7 cellular contexts compared by ENCODE assay signal in the genomic region with DNA sequence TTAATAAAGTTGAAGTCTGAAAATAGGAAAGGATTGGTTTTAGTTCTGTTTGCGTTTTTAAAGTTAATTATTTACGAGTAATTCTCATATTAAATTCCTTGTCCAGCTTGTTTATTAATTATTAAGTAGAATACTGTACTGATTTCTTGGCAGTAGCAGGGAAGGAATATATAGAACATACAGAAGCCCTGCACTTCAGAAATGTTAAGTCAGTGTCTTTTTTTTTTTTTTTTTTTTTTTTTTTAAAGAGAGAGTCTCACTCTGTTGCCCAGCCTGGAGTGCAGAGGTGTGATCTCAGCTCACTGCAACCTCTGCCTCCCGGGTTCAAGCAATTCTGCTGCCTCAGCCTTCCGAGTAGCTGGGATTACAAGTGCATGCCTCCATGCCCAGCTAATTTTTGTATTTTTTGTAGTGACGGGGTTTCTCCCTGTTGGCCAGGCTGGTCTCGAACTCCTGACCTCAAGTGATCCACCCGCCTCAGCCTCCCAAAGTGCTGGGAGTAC. TPM values are rescaled to one million over a fixed set of nuclear protein-coding genes. Genes with fewer than 3 reads are reported as not detected.
DNase-seq lines count a peak whose midpoint lies in the region; ATAC-seq, FAIRE-seq and TF ChIP-seq lines count a peak whose summit lies in the region.
"Not testable (repeated sequence)": the region's sequence is repeated elsewhere in the genome, so short reads cannot be mapped to it uniquely, and the experiment has no call there.

No MANE protein-coding gene starts in this region.

- H3K36me3 Mint-ChIP-seq in activated T-cell treated with anti-CD3 and anti-CD28 coated beads, Interleukin-2, amount 50 U/mL, for 24 hours (ENCODE audit: low read depth): peaks cover 88% of the 10 kb centered on the region
- peaks cover 40% of the 10 kb centered on the region for H3K36me3 Mint-ChIP-seq in brain
- H3K36me3 Mint-ChIP-seq in neural crest cell (ENCODE audit: low read depth): peaks cover 21% of the 10 kb centered on the region

- not testable (repeated sequence) for H3K27ac ChIP-seq in BLaER1; HEK293 (ENCODE audit: extremely low read depth, low read depth, low read length); SK-N-MC; HepG2 (ENCODE audit: extremely low read length, insufficient read depth, low read length)

- CTCF ChIA-PET in HEK293 (lab: Yijun Ruan, JAX): interaction anchor here (0.9 to 1.4 kb wide), 4 partner anchors 8 to 55 kb away, joined by 3 to 4 read pairs (median 3); partner anchors contain the start of gene PCBD2
- CTCF ChIA-PET in HepG2 (lab: Yijun Ruan, JAX; ENCODE audit: low intra/inter-chr PET ratio, low total read pairs): not testable (repeated sequence)

- peaks cover 27% of the 10 kb centered on the region for H3K79me2 ChIP-seq in HepG2 (ENCODE audit: insufficient read depth, low read length)

- TF ChIP-seq RAD21 in HepG2 (CRISPR knock-in tag; IDR thresholded peaks at IDR 0.05): not testable (repeated sequence)

- H3K9ac ChIP-seq in BLaER1; HepG2 (ENCODE audit: insufficient read depth, low read depth, low read length): not testable (repeated sequence)
- H3K9ac ChIP-seq in SK-N-MC (ENCODE audit: insufficient read length): peak overlapping the region; percentile 14

- BruUV-seq in HepG2 (replicated peaks; lab: Mats Ljungman, UMichigan): not testable (repeated sequence)

- in situ Hi-C loops in HepG2 (cut with HindIII; ENCODE audit: extremely low pct_ligation_motif_present, low pct_unique_long_range_greater_than_20kb): not testable (repeated sequence)

- H4K20me1 ChIP-seq in BLaER1: peaks cover 73% of the 10 kb centered on the region
- not testable (repeated sequence) for H4K20me1 ChIP-seq in HepG2 (ENCODE audit: insufficient read depth, low read length)

- H3K4me1 ChIP-seq in BLaER1 (peaks cover 32% of the 10 kb centered on the region), HEK293 (ENCODE audit: control insufficient read depth, insufficient read depth, low read length) (peaks cover 11% of the 10 kb centered on the region; the same call in 1 of the 2 replicates), HepG2 (ENCODE audit: insufficient read depth, low read length) (peaks cover 42% of the 10 kb centered on the region)

- H3K4me3 Mint-ChIP-seq in activated T-cell treated with anti-CD3 and anti-CD28 coated beads, Interleukin-2, amount 50 U/mL, for 24 hours: not testable (repeated sequence)
- H3K4me3 Mint-ChIP-seq in brain: peak overlapping the region in 4 of 5 experiments; percentile 27 to 58 (median 50)
- H3K4me3 Mint-ChIP-seq in neural crest cell: peak overlapping the region; percentile 64

- intact Hi-C loops in HepG2 (cut with micrococcal nuclease; ENCODE audit: unreplicated experiment): loop anchor here (5.0 kb wide), 1 partner anchor 42 kb away; no protein-coding TSS in a partner anchor

- not testable (repeated sequence) for TF ChIP-seq CTCF in HEK293 (tag by site-specific recombination; IDR thresholded peaks at IDR 0.05); brain (conservative IDR thresholded peaks at IDR 0.05); HepG2 (CRISPR knock-in tag; IDR thresholded peaks at IDR 0.05); neural crest cell (conservative IDR thresholded peaks at IDR 0.05)

- TF ChIP-seq POLR2A in HepG2 (IDR thresholded peaks at IDR 0.05; ENCODE audit: insufficient read depth in 1 of 2, low read depth in 2 of 2, low read length in 2 of 2): not testable (repeated sequence)

- POLR2A ChIA-PET in HEK293 (lab: Yijun Ruan, JAX): interaction anchor here (0.6 to 1.2 kb wide), 5 partner anchors 13 to 55 kb away, joined by 3 to 6 read pairs (median 5); partner anchors contain the start of gene PCBD2
- POLR2A ChIA-PET in HepG2 (lab: Yijun Ruan, JAX): interaction anchor here (0.7 to 1.6 kb wide), 4 partner anchors 9 to 623 kb away, joined by 3 to 6 read pairs (median 4); partner anchors contain the start of gene PCBD2

- peaks cover 55% of the 10 kb centered on the region for H3K4me1 Mint-ChIP-seq in activated T-cell treated with anti-CD3 and anti-CD28 coated beads, Interleukin-2, amount 50 U/mL, for 24 hours (ENCODE audit: low read depth)
- peaks cover 58% of the 10 kb centered on the region for H3K4me1 Mint-ChIP-seq in brain
- H3K4me1 Mint-ChIP-seq in neural crest cell: peaks cover 32% of the 10 kb centered on the region

- H2AFZ ChIP-seq in HepG2 (ENCODE audit: low read length): not testable (repeated sequence)

- not testable (repeated sequence) for ATAC-seq in HepG2

- H3K27ac Mint-ChIP-seq in activated T-cell treated with anti-CD3 and anti-CD28 coated beads, Interleukin-2, amount 50 U/mL, for 24 hours: peak overlapping the region; percentile 59
- peak overlapping the region in 2 of 5 experiments; percentile 59 to 70 for H3K27ac Mint-ChIP-seq in brain
- H3K27ac Mint-ChIP-seq in neural crest cell (ENCODE audit: unreplicated experiment): not testable (repeated sequence)

- not testable (repeated sequence) for H3K4me3 ChIP-seq in BLaER1; HEK293 (ENCODE audit: low read depth, low read length); SK-N-MC; HepG2 (replicated peaks in 1 of 3; ENCODE audit: insufficient read depth in 1 of 3, low read depth in 2 of 3, low read length in 3 of 3)

- DNase-seq in SK-N-MC (ENCODE audit: low read depth, low spot score); activated T-cell treated with anti-CD3 and anti-CD28 coated beads, Interleukin-2, amount 50 U/mL, for 24 hours; HepG2 (ENCODE audit: low spot score); neural crest cell (ENCODE audit: low read depth, low spot score): not testable (repeated sequence)

- not testable (repeated sequence) for H3K27me3 ChIP-seq in BLaER1; HepG2 (ENCODE audit: control insufficient read depth in 1 of 2, insufficient read depth in 2 of 2, low read length in 2 of 2)

- not testable (repeated sequence) for FAIRE-seq in HepG2 (lab: Jason Lieb, UNC)

- H3K36me3 ChIP-seq in BLaER1: peaks cover 63% of the 10 kb centered on the region
- H3K36me3 ChIP-seq in HEK293 (ENCODE audit: control insufficient read depth in 2 of 2, insufficient read depth in 1 of 2, low read length in 2 of 2): peaks cover 26 to 28% of the 10 kb centered on the region in 2 experiments
- H3K36me3 ChIP-seq in SK-N-MC (ENCODE audit: insufficient read depth, low read length): peaks cover 42% of the 10 kb centered on the region
- peaks cover 0 to 13% of the 10 kb centered on the region in 2 experiments; a peak in 1 of 5 replicates for H3K36me3 ChIP-seq in HepG2 (replicated peaks in 1 of 2; ENCODE audit: control insufficient read depth in 1 of 2, insufficient read depth in 2 of 2, low read length in 2 of 2)

- peak overlapping the region; percentile 10; the same call in 1 of the 2 replicates for H3K4me2 ChIP-seq in BLaER1
- H3K4me2 ChIP-seq in HepG2 (ENCODE audit: low read depth, low read length): not testable (repeated sequence)

- H3K9me3 ChIP-seq in BLaER1; HEK293 (ENCODE audit: control insufficient read depth, insufficient read depth, low read depth, low read length); SK-N-MC (ENCODE audit: low read depth, low read length); HepG2 (ENCODE audit: low read length): not testable (repeated sequence)

- not testable (repeated sequence) for H3K27me3 Mint-ChIP-seq in activated T-cell treated with anti-CD3 and anti-CD28 coated beads, Interleukin-2, amount 50 U/mL, for 24 hours; brain; neural crest cell (ENCODE audit: low read depth)

- not testable (repeated sequence) for H3K9me3 Mint-ChIP-seq in activated T-cell treated with anti-CD3 and anti-CD28 coated beads, Interleukin-2, amount 50 U/mL, for 24 hours; brain; neural crest cell

- not testable (repeated sequence) for TF ChIP-seq EP300 in HepG2 (IDR thresholded peaks at IDR 0.05; ENCODE audit: low read depth in 2 of 2, low read length in 2 of 2); HepG2 (CRISPR knock-in tag; IDR thresholded peaks at IDR 0.05; ENCODE audit: borderline replicate concordance)

- 91% methylated on average over 7 of the region's 7 CpGs for WGBS in HepG2 (ENCODE audit: low lambda C conversion rate)

RNA-seq across cellular contexts. Expression of gene C5orf24, which starts 3.7 kb away (rescaled TPM):
- polyA plus RNA-seq in brain (ENCODE audit: insufficient read depth, low read depth, low replicate concordance) (13.4 TPM), HepG2 (2011; rRNA removed) (30.3 and 34.6 TPM in 2 replicates)
- total RNA-seq in HepG2 (2016; rRNA removed; fragmentation: Illumina TruSeq; extraction: Trizol) (41.5 and 52.6 TPM in 2 replicates), neural crest cell (57.4 and 61.9 TPM in 2 replicates)
- 10.3 and 10.6 TPM in 2 replicates for total RNA-seq in HepG2 (2016; cell fraction: cytosol; rRNA removed; fragmentation: Illumina TruSeq; extraction: Trizol; ENCODE audit: low read depth)
- total RNA-seq in HepG2 (2016; cell fraction: insoluble cytoplasmic fraction; rRNA removed; fragmentation: Illumina TruSeq; extraction: Trizol): 39.8 and 49.7 TPM in 2 replicates
- 33.9 and 34.4 TPM in 2 replicates for total RNA-seq in HepG2 (2016; cell fraction: membrane; rRNA removed; fragmentation: Illumina TruSeq; extraction: Trizol)
- 39.4 and 43.9 TPM in 2 replicates for total RNA-seq in HepG2 (2016; cell fraction: nucleus; rRNA removed; fragmentation: Illumina TruSeq; extraction: Trizol)
- polyA plus RNA-seq in HepG2 (2011; cell fraction: cytosol; rRNA removed): 10.6 and 18.7 TPM in 2 replicates
- polyA plus RNA-seq in HepG2 (2011; cell fraction: nucleus; rRNA removed): 23.1 and 31.3 TPM in 2 replicates
- 25.4 and 26.1 TPM in 2 replicates for polyA plus RNA-seq in HepG2 (2012)
- 8.0 and 8.8 TPM in 2 replicates for polyA plus RNA-seq in HepG2 (2016; cell fraction: cytosol; fragmentation: Illumina TruSeq; extraction: Trizol; ENCODE audit: low read depth)
- 39.1 and 45.0 TPM in 2 replicates for polyA plus RNA-seq in HepG2 (2016; cell fraction: insoluble cytoplasmic fraction; fragmentation: Illumina TruSeq; extraction: Trizol; ENCODE audit: low read depth)
- 19.7 and 20.6 TPM in 2 replicates for polyA plus RNA-seq in HepG2 (2016; cell fraction: membrane; fragmentation: Illumina TruSeq; extraction: Trizol; ENCODE audit: low read depth)
- 53.8 and 56.9 TPM in 2 replicates for polyA plus RNA-seq in HepG2 (2016; cell fraction: nucleus; fragmentation: Illumina TruSeq; extraction: Trizol; ENCODE audit: insufficient read depth, low read depth)
- 32.1 and 44.9 TPM in 2 replicates for polyA minus RNA-seq in HepG2 (2011; rRNA and poly(A)+ RNA removed; ENCODE audit: low replicate concordance)
- polyA minus RNA-seq in HepG2 (2011; cell fraction: cytosol; rRNA and poly(A)+ RNA removed): 24.9 and 25.5 TPM in 2 replicates
- 61.3 and 65.8 TPM in 2 replicates for polyA minus RNA-seq in HepG2 (2011; cell fraction: nucleus; rRNA and poly(A)+ RNA removed)

RNA-seq across cellular contexts. Expression of gene TXNDC15, which starts 24.7 kb away (rescaled TPM):
- 47.4 TPM for polyA plus RNA-seq in brain (ENCODE audit: insufficient read depth, low read depth, low replicate concordance)
- total RNA-seq in HepG2 (2016; rRNA removed; fragmentation: Illumina TruSeq; extraction: Trizol): 33.6 and 49.9 TPM in 2 replicates
- total RNA-seq in HepG2 (2016; cell fraction: cytosol; rRNA removed; fragmentation: Illumina TruSeq; extraction: Trizol; ENCODE audit: low read depth): 10.0 and 12.6 TPM in 2 replicates
- total RNA-seq in HepG2 (2016; cell fraction: insoluble cytoplasmic fraction; rRNA removed; fragmentation: Illumina TruSeq; extraction: Trizol): 33.1 and 46.0 TPM in 2 replicates
- 16.2 and 20.5 TPM in 2 replicates for total RNA-seq in HepG2 (2016; cell fraction: membrane; rRNA removed; fragmentation: Illumina TruSeq; extraction: Trizol)
- 38.4 and 46.0 TPM in 2 replicates for total RNA-seq in HepG2 (2016; cell fraction: nucleus; rRNA removed; fragmentation: Illumina TruSeq; extraction: Trizol)
- polyA plus RNA-seq in HepG2 (2011; rRNA removed): 22.2 and 27.9 TPM in 2 replicates
- 39.4 and 55.2 TPM in 2 replicates for polyA plus RNA-seq in HepG2 (2011; cell fraction: cytosol; rRNA removed)
- polyA plus RNA-seq in HepG2 (2011; cell fraction: nucleus; rRNA removed): 24.0 and 24.4 TPM in 2 replicates
- polyA plus RNA-seq in HepG2 (2012): 25.8 and 30.9 TPM in 2 replicates
- 10.7 and 11.0 TPM in 2 replicates for polyA plus RNA-seq in HepG2 (2016; cell fraction: cytosol; fragmentation: Illumina TruSeq; extraction: Trizol; ENCODE audit: low read depth)
- polyA plus RNA-seq in HepG2 (2016; cell fraction: insoluble cytoplasmic fraction; fragmentation: Illumina TruSeq; extraction: Trizol; ENCODE audit: low read depth): 32.6 and 34.2 TPM in 2 replicates
- polyA plus RNA-seq in HepG2 (2016; cell fraction: membrane; fragmentation: Illumina TruSeq; extraction: Trizol; ENCODE audit: low read depth): 17.4 and 18.7 TPM in 2 replicates
- 84.5 TPM in 2 replicates for polyA plus RNA-seq in HepG2 (2016; cell fraction: nucleus; fragmentation: Illumina TruSeq; extraction: Trizol; ENCODE audit: insufficient read depth, low read depth)
- polyA minus RNA-seq in HepG2 (2011; rRNA and poly(A)+ RNA removed; ENCODE audit: low replicate concordance): 22.6 and 27.6 TPM in 2 replicates
- polyA minus RNA-seq in HepG2 (2011; cell fraction: cytosol; rRNA and poly(A)+ RNA removed): 20.3 and 30.2 TPM in 2 replicates
- 15.2 and 16.9 TPM in 2 replicates for polyA minus RNA-seq in HepG2 (2011; cell fraction: nucleus; rRNA and poly(A)+ RNA removed)
- total RNA-seq in neural crest cell: 40.6 and 47.0 TPM in 2 replicates

RNA-seq across cellular contexts. Expression of gene PCBD2, which starts 55.4 kb away (rescaled TPM):
- polyA plus RNA-seq in brain (ENCODE audit: insufficient read depth, low read depth, low replicate concordance): 2.7 TPM
- total RNA-seq in HepG2 (2016; rRNA removed; fragmentation: Illumina TruSeq; extraction: Trizol): 12.0 and 12.3 TPM in 2 replicates
- 7.1 and 9.2 TPM in 2 replicates for total RNA-seq in HepG2 (2016; cell fraction: cytosol; rRNA removed; fragmentation: Illumina TruSeq; extraction: Trizol; ENCODE audit: low read depth)
- 11.0 and 11.8 TPM in 2 replicates for total RNA-seq in HepG2 (2016; cell fraction: insoluble cytoplasmic fraction; rRNA removed; fragmentation: Illumina TruSeq; extraction: Trizol)
- 10.6 and 11.8 TPM in 2 replicates for total RNA-seq in HepG2 (2016; cell fraction: membrane; rRNA removed; fragmentation: Illumina TruSeq; extraction: Trizol)
- total RNA-seq in HepG2 (2016; cell fraction: nucleus; rRNA removed; fragmentation: Illumina TruSeq; extraction: Trizol): 9.6 and 10.0 TPM in 2 replicates
- 4.1 and 5.5 TPM in 2 replicates for polyA plus RNA-seq in HepG2 (2011; rRNA removed)
- polyA plus RNA-seq in HepG2 (2011; cell fraction: cytosol; rRNA removed): 3.9 and 4.1 TPM in 2 replicates
- 4.0 and 4.1 TPM in 2 replicates for polyA plus RNA-seq in HepG2 (2011; cell fraction: nucleus; rRNA removed)
- 3.2 and 4.6 TPM in 2 replicates for polyA plus RNA-seq in HepG2 (2012)
- 8.6 and 11.4 TPM in 2 replicates for polyA plus RNA-seq in HepG2 (2016; cell fraction: cytosol; fragmentation: Illumina TruSeq; extraction: Trizol; ENCODE audit: low read depth)
- polyA plus RNA-seq in HepG2 (2016; cell fraction: insoluble cytoplasmic fraction; fragmentation: Illumina TruSeq; extraction: Trizol; ENCODE audit: low read depth): 10.4 and 11.3 TPM in 2 replicates
- polyA plus RNA-seq in HepG2 (2016; cell fraction: membrane; fragmentation: Illumina TruSeq; extraction: Trizol; ENCODE audit: low read depth): 8.8 and 9.2 TPM in 2 replicates
- 16.0 and 16.6 TPM in 2 replicates for polyA plus RNA-seq in HepG2 (2016; cell fraction: nucleus; fragmentation: Illumina TruSeq; extraction: Trizol; ENCODE audit: insufficient read depth, low read depth)
- polyA minus RNA-seq in HepG2 (2011; rRNA and poly(A)+ RNA removed; ENCODE audit: low replicate concordance): 2.3 and 4.8 TPM in 2 replicates
- 2.8 and 3.4 TPM in 2 replicates for polyA minus RNA-seq in HepG2 (2011; cell fraction: cytosol; rRNA and poly(A)+ RNA removed)
- polyA minus RNA-seq in HepG2 (2011; cell fraction: nucleus; rRNA and poly(A)+ RNA removed): 5.0 and 8.0 TPM in 2 replicates
- 11.8 and 12.1 TPM in 2 replicates for total RNA-seq in neural crest cell
